27 cellular contexts compared by ENCODE assay signal in genomic region chrX:131577433-131577832, GRCh38. TPM values are rescaled to one million over a fixed set of nuclear protein-coding genes. Genes with fewer than 3 reads are reported as not detected.
DNase-seq lines count a peak whose midpoint lies in the region; ATAC-seq and TF ChIP-seq lines count a peak whose summit lies in the region.
"Had no signal": no experiment of that assay in that cellular context is flagged by ENCODE, and none has a peak within 500 bp of the region (broad histone marks: within the 10 kb centered on the region; RNA-seq: fewer than 3 reads in every experiment).

No MANE protein-coding gene starts in this region.

- H3T11ph ChIP-seq in H9 (ENCODE audit: low read length), result no peak overlapping the region

- H3K9me3 ChIP-seq in H9 (ENCODE audit: control insufficient read depth, low read depth, low read length) (no peaks in the 10 kb centered on the region), iPS-18a (ENCODE audit: control insufficient read depth, low read depth, low read length) (peaks cover 18% of the 10 kb centered on the region)
- H3K9me3 ChIP-seq: gastrocnemius medialis, pancreas had no signal

- H2AFZ ChIP-seq in H9 (ENCODE audit: low read length), result no peak overlapping the region

- no peak overlapping the region for H2BK20ac ChIP-seq in H9 (ENCODE audit: low read depth, low read length, poor library complexity, severe bottlenecking)

- H3K23me2 ChIP-seq in H9 (ENCODE audit: insufficient read length, low read depth, low read length, poor library complexity, severe bottlenecking), result no peaks in the 10 kb centered on the region

- H3K14ac ChIP-seq in H9 (ENCODE audit: insufficient read depth, low read length), result no peak overlapping the region

- H3K36me3 Mint-ChIP-seq in H9 (ENCODE audit: insufficient read depth in 1 of 3, low read depth in 3 of 3) (peaks cover 4 to 17% (median 5%) of the 10 kb centered on the region in 3 experiments; a peak in 6 of 7 replicates), WTC11 (peaks cover 4% of the 10 kb centered on the region; the same call in 1 of the 2 replicates), progenitor cell of endocrine pancreas (ENCODE audit: insufficient read depth) (peaks cover 18% of the 10 kb centered on the region)
- H3K36me3 Mint-ChIP-seq: activated naive CD8-positive, alpha-beta T cell treated with anti-CD3 and anti-CD28 coated beads for 36 hours; CD14-positive monocyte had no signal

- TF ChIP-seq CTCF in H9 (conservative IDR thresholded peaks at IDR 0.05) (no peak), WTC11 (IDR thresholded peaks at IDR 0.05) (no peak), progenitor cell of endocrine pancreas (IDR thresholded peaks at IDR 0.05; ENCODE audit: unreplicated experiment) (no peak)

- CTCF ChIA-PET in WTC11 (lab: Charles Lee), result no interaction called here

- H3K27ac Mint-ChIP-seq in H9 (peak overlapping the region; percentile 5 to 50 (median 27); a peak in 5 of 7 replicates), WTC11 (no peak overlapping the region), progenitor cell of endocrine pancreas (peak overlapping the region; percentile 100)
- H3K27ac Mint-ChIP-seq: activated naive CD8-positive, alpha-beta T cell treated with anti-CD3 and anti-CD28 coated beads for 36 hours; CD14-positive monocyte; T-helper 2 cell treated with Interferon-gamma antibody and Interleukin-4, amounts not matched to agents 5 μg/mL and 100 μg/mL, for 36 hours had no signal

- H4K20me1 ChIP-seq in H9 (ENCODE audit: control insufficient read depth, insufficient read depth, insufficient read length), result no peaks in the 10 kb centered on the region

- no peak overlapping the region for H3K4ac ChIP-seq in H9 (ENCODE audit: low read depth, low read length)

- no peak overlapping the region for H2BK120ac ChIP-seq in H9 (ENCODE audit: low read depth, low read length, poor library complexity, severe bottlenecking)

- H2BK12ac ChIP-seq in H9 (ENCODE audit: insufficient read length, low read depth, low read length), result no peak overlapping the region

- H3K79me1 ChIP-seq in H9 (ENCODE audit: insufficient read depth, low read depth, low read length, poor library complexity, severe bottlenecking), result no peaks in the 10 kb centered on the region

- H4K5ac ChIP-seq in H9 (ENCODE audit: insufficient read length, low read depth, low read length), result no peak overlapping the region

- peak overlapping the region; percentile 73 for H3K4me3 ChIP-seq in iPS-18a (ENCODE audit: low read length)
- H3K4me3 ChIP-seq: gastrocnemius medialis, pancreas had no signal

- ATAC-seq in WTC11, result no peak
- no peak for ATAC-seq in HG03045 (IDR thresholded peaks at IDR 0.05; ENCODE audit: unreplicated experiment)
- ATAC-seq in HG02885 (IDR thresholded peaks at IDR 0.05; ENCODE audit: poor library complexity, unreplicated experiment), result no peak
- ATAC-seq: esophagus mucosa, gastrocnemius medialis, pancreas, right cardiac atrium had no signal

- peak overlapping the region; percentile 76 for H3K9ac ChIP-seq in H9 (ENCODE audit: extremely low read depth, insufficient read length, low read length)
- peak overlapping the region; percentile 43 for H3K9ac ChIP-seq in iPS-18a (ENCODE audit: low read length)

- no peak for DNase-seq in H9
- no peak for DNase-seq in WTC11 (ENCODE audit: low spot score)
- DNase-seq in progenitor cell of endocrine pancreas (ENCODE audit: low spot score, unreplicated experiment), result no peak
- DNase-seq in OCI-M2 (lab: John Stamatoyannopoulos, UW; ENCODE audit: unreplicated experiment), result no peak
- DNase-seq: activated CD8-positive, alpha-beta memory T cell treated with anti-CD3 and anti-CD28 coated beads, Interleukin-2, amount 50 U/mL, for 4 hours; activated naive CD8-positive, alpha-beta T cell treated with anti-CD3 and anti-CD28 coated beads for 36 hours; effector CD8-positive, alpha-beta T cell; EL; gastrocnemius medialis; Karpas-422; mammary epithelial cell; NCI-H510A; pancreas; right cardiac atrium; RPMI8226; stimulated activated CD4-positive, alpha-beta T cell treated with anti-CD3 and anti-CD28 coated beads, Interleukin-15, amount 100 ng/mL, for 24 hours; substantia nigra had no signal

- H3K23ac ChIP-seq in H9 (ENCODE audit: insufficient read length, low read depth, low read length), result no peak overlapping the region

- no peak overlapping the region for H2AK5ac ChIP-seq in H9 (ENCODE audit: insufficient read length, low read length)

- no peak overlapping the region for H3K56ac ChIP-seq in H9 (ENCODE audit: insufficient read length, low read depth, low read length)

- H3K79me2 ChIP-seq in H9 (ENCODE audit: insufficient read depth, low read length), result peaks cover 7% of the 10 kb centered on the region; the same call in 1 of the 2 replicates

- no peaks in the 10 kb centered on the region for H3K36me3 ChIP-seq in iPS-18a (ENCODE audit: control insufficient read depth, low read depth, low read length)
- H3K36me3 ChIP-seq: gastrocnemius medialis, pancreas had no signal

- H3K4me3 Mint-ChIP-seq in H9 (peak overlapping the region; percentile 89 to 96), WTC11 (peak overlapping the region; percentile 92), progenitor cell of endocrine pancreas (ENCODE audit: low read depth) (peak overlapping the region; percentile 99)
- H3K4me3 Mint-ChIP-seq: activated naive CD8-positive, alpha-beta T cell treated with anti-CD3 and anti-CD28 coated beads for 36 hours; CD14-positive monocyte; T-helper 2 cell treated with Interferon-gamma antibody and Interleukin-4, amounts not matched to agents 5 μg/mL and 100 μg/mL, for 36 hours had no signal

- POLR2A ChIA-PET in WTC11 (lab: Charles Lee), result no interaction called here

- H4K91ac ChIP-seq in H9 (ENCODE audit: insufficient read length, low read depth, low read length), result no peak overlapping the region

- H3K4me1 ChIP-seq in H9 (ENCODE audit: insufficient read depth, low read length), result no peaks in the 10 kb centered on the region; the same call in 1 of the 2 replicates
- H3K4me1 ChIP-seq in iPS-18a (ENCODE audit: control insufficient read depth, low read depth, low read length), result peaks cover 3% of the 10 kb centered on the region
- H3K4me1 ChIP-seq: gastrocnemius medialis, pancreas had no signal

- H3K4me2 ChIP-seq in H9 (ENCODE audit: insufficient read depth, insufficient read length, low read length), result peak overlapping the region; percentile 92

- H3K27me3 ChIP-seq in H9 (ENCODE audit: insufficient read depth, low read length) (no peaks in the 10 kb centered on the region), iPS-18a (ENCODE audit: control insufficient read depth, insufficient read depth, low read length) (no peaks in the 10 kb centered on the region)
- H3K27me3 ChIP-seq: gastrocnemius medialis had no signal

- H3K27me3 Mint-ChIP-seq in H9 (ENCODE audit: low read depth) (peaks cover under 1% of the 10 kb centered on the region; the same call in 1 of the 2 replicates), WTC11 (ENCODE audit: low read depth) (no peaks in the 10 kb centered on the region), progenitor cell of endocrine pancreas (no peaks in the 10 kb centered on the region)

- no peak overlapping the region for H2BK5ac ChIP-seq in H9 (ENCODE audit: insufficient read length, low read length)

- H3K4me1 Mint-ChIP-seq in H9 (peaks cover 34 to 35% of the 10 kb centered on the region in 2 experiments), WTC11 (peaks cover 31% of the 10 kb centered on the region), progenitor cell of endocrine pancreas (ENCODE audit: low read depth) (peaks cover 9% of the 10 kb centered on the region)
- H3K4me1 Mint-ChIP-seq: activated naive CD8-positive, alpha-beta T cell treated with anti-CD3 and anti-CD28 coated beads for 36 hours; CD14-positive monocyte had no signal

- H4K8ac ChIP-seq in H9 (replicated peaks; ENCODE audit: insufficient read length, low read depth, low read length), result no peak overlapping the region

- no peak overlapping the region for H3K18ac ChIP-seq in H9 (ENCODE audit: insufficient read length, low read depth, low read length)

- H3K9me3 Mint-ChIP-seq in H9 (peaks cover 5 to 16% of the 10 kb centered on the region in 2 experiments; a peak in 4 of 5 replicates), WTC11 (0 out of 2 replicates have a peak, but pooled peaks cover 4% of the 10 kb centered on the region), progenitor cell of endocrine pancreas (ENCODE audit: low read depth) (peaks cover 11% of the 10 kb centered on the region)
- H3K9me3 Mint-ChIP-seq: activated naive CD8-positive, alpha-beta T cell treated with anti-CD3 and anti-CD28 coated beads for 36 hours; T-helper 2 cell treated with Interferon-gamma antibody and Interleukin-4, amounts not matched to agents 5 μg/mL and 100 μg/mL, for 36 hours had no signal

- H3K27ac ChIP-seq in H9 (ENCODE audit: insufficient read length, low read depth, low read length) (no peak overlapping the region), iPS-18a (ENCODE audit: low read length) (no peak overlapping the region)
- H3K27ac ChIP-seq: gastrocnemius medialis, pancreas, VCaP had no signal

- no peak overlapping the region for H2BK15ac ChIP-seq in H9 (ENCODE audit: low read depth, low read length)

TF ChIP-seq in WTC11, 78 proteins besides CTCF, POLR2A, EP300 and RAD21:
- no peak for TF ChIP-seq ATF1 (CRISPR knock-in tag; IDR thresholded peaks at IDR 0.05)
- no peak for TF ChIP-seq ZNF232 (CRISPR knock-in tag; IDR thresholded peaks at IDR 0.05)

RNA-seq across cellular contexts. Expression of gene OR13H1, which starts 33.6 kb away (rescaled TPM):
- total RNA-seq in H9 (2021), result not detected in 2 replicates
- not detected in 3 replicates for total RNA-seq in WTC11 (2021)
- not detected in 2 replicates for total RNA-seq in progenitor cell of endocrine pancreas
- total RNA-seq: activated naive CD8-positive, alpha-beta T cell treated with anti-CD3 and anti-CD28 coated beads for 36 hours; cerebellum; esophagus mucosa; gastrocnemius medialis; HT1080; mammary epithelial cell; pancreas; right cardiac atrium; urinary bladder had no signal
